8 cellular contexts compared by ENCODE assay signal in the genomic region with DNA sequence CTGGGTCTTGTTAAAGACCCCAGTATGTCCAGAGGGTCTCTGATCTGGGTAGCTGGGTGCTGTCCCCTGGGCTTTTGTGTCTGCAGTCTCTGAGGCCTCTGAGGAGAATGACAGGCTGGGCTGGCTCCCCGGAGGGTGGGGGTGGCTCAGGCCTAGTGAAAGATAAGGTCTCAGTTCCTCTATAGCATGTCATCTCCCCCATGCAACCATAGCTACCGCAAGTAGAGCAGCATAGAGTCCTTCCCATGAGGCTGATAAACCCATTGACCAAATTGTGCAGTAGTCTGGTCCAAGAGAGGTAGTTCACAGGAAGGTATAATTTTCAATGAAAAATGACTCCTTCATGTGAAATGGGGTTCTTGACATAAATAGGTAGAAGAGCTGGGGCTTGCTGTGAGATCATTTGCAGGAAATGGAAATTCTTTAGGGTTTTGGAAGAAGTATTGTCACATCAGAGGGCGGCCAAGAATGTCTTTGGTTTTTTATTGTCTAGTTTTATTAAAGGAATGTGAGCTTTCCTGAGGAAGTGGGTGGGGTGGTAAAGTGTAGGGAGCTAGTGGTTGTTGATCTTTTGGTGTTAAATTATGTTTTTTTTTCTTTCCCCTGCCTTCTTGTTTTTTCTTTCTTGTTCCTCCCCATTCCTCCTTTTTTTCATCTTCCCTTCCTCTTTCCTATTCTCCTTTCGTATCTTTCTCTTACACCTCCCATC. TPM values are rescaled to one million over a fixed set of nuclear protein-coding genes. Genes with fewer than 3 reads are reported as not detected.
DNase-seq lines count a peak whose midpoint lies in the region; ATAC-seq and TF ChIP-seq lines count a peak whose summit lies in the region.

No MANE protein-coding gene starts in this region.

- intact Hi-C loops in tibial artery (cut with DNase I; ENCODE audit: low total_unique reads), result no loop called here

- H3K4me2 ChIP-seq in trophoblast cell (ENCODE audit: low read length), result no peak overlapping the region

- H2AFZ ChIP-seq in trophoblast cell (ENCODE audit: insufficient read depth, low read length, poor library complexity), result no peak overlapping the region

- DNase-seq in activated gamma-delta T cell treated with Interleukin-2 at 50 U/mL for 16 hours, result peak; percentile 30
- DNase-seq in activated gamma-delta T cell (lab: John Stamatoyannopoulos, UW), result no peak
- peak; percentile 78 for DNase-seq in activated CD4-positive, alpha-beta T cell treated with anti-CD3 and anti-CD28 coated beads for 48 hours
- no peak for DNase-seq in tibial artery
- DNase-seq in MG63, result no peak
- no peak for DNase-seq in trophoblast cell

- H4K8ac ChIP-seq in trophoblast cell (ENCODE audit: low read depth, low read length), result no peak overlapping the region

- H3K4me1 ChIP-seq in iPS-20b (ENCODE audit: insufficient read depth, low read length) (no peaks in the 10 kb centered on the region), tibial artery (peaks cover 0 to 50% (median 17%) of the 10 kb centered on the region in 4 donors), trophoblast cell (ENCODE audit: control insufficient read depth in 1 of 2, insufficient read depth in 2 of 2, low read length in 2 of 2) (peaks cover 5 to 6% of the 10 kb centered on the region in 2 experiments)

- H3K27ac ChIP-seq in iPS-20b (ENCODE audit: low read length) (no peak overlapping the region), tibial artery (peak overlapping the region; percentile 74 to 80), trophoblast cell (ENCODE audit: low read depth, low read length) (no peak overlapping the region)

- H3K18ac ChIP-seq in trophoblast cell (ENCODE audit: low read length), result no peak overlapping the region

- H3K79me2 ChIP-seq in trophoblast cell (ENCODE audit: control insufficient read depth, insufficient read depth, low read length, poor library complexity), result no peaks in the 10 kb centered on the region

- H3K23ac ChIP-seq in trophoblast cell (ENCODE audit: low read length), result no peak overlapping the region

- TF ChIP-seq CTCF in tibial artery (IDR thresholded peaks at IDR 0.05), result no peak

- H3K9me3 ChIP-seq in iPS-20b (ENCODE audit: insufficient read depth, low read depth, low read length) (no peaks in the 10 kb centered on the region), tibial artery (no peaks in the 10 kb centered on the region), MG63 (no peaks in the 10 kb centered on the region), trophoblast cell (ENCODE audit: insufficient read depth, low read depth, low read length) (no peaks in the 10 kb centered on the region)

- H3K9ac ChIP-seq in iPS-20b (ENCODE audit: low read depth, low read length) (peak overlapping the region; percentile 13; the same call in 1 of the 2 replicates), trophoblast cell (ENCODE audit: low read length) (no peak overlapping the region)

- no peak overlapping the region for H2AK5ac ChIP-seq in trophoblast cell (ENCODE audit: low read length)

- peak; percentile 59 for ATAC-seq in HG03097 (IDR thresholded peaks at IDR 0.05; ENCODE audit: low FRiP score, unreplicated experiment)

- no peak overlapping the region for H4K91ac ChIP-seq in trophoblast cell (ENCODE audit: low read depth, low read length)

- H4K12ac ChIP-seq in trophoblast cell (ENCODE audit: low read depth, low read length), result no peak overlapping the region

- no peak overlapping the region for H3K4ac ChIP-seq in trophoblast cell (ENCODE audit: low read depth, low read length)

- 100% methylated on average over 1 of the region's 4 CpGs for WGBS in trophoblast cell (ENCODE audit: extremely low coverage, insufficient coverage, insufficient read length)

- H3K79me1 ChIP-seq in trophoblast cell (ENCODE audit: low read length), result no peaks in the 10 kb centered on the region

- H2BK12ac ChIP-seq in trophoblast cell (ENCODE audit: low read length), result no peak overlapping the region

- no peak overlapping the region for H2BK5ac ChIP-seq in trophoblast cell (ENCODE audit: low read depth, low read length, poor library complexity)

- H3K36me3 ChIP-seq in iPS-20b (ENCODE audit: insufficient read depth, low read depth, low read length) (peaks cover 58% of the 10 kb centered on the region), tibial artery (peaks cover 24 to 45% (median 31%) of the 10 kb centered on the region in 3 donors), MG63 (peaks cover 16% of the 10 kb centered on the region), trophoblast cell (ENCODE audit: control insufficient read depth in 1 of 2, insufficient read depth in 2 of 2, low read length in 2 of 2) (peaks cover 35 to 62% of the 10 kb centered on the region in 2 experiments)

- no peak overlapping the region for H3K4me3 ChIP-seq in iPS-20b (ENCODE audit: low read length)
- H3K4me3 ChIP-seq in tibial artery, result no peak overlapping the region
- no peak overlapping the region for H3K4me3 ChIP-seq in MG63
- H3K4me3 ChIP-seq in trophoblast cell (ENCODE audit: low read depth, low read length), result no peak overlapping the region

- H3K14ac ChIP-seq in trophoblast cell (ENCODE audit: low read length), result no peak overlapping the region

- no peak overlapping the region for H2BK120ac ChIP-seq in trophoblast cell (ENCODE audit: insufficient read depth, low read length, poor library complexity)

- H3K27me3 ChIP-seq in iPS-20b (ENCODE audit: insufficient read depth, low read length), result no peaks in the 10 kb centered on the region
- H3K27me3 ChIP-seq in tibial artery, result no peaks in the 10 kb centered on the region
- H3K27me3 ChIP-seq in MG63, result no peaks in the 10 kb centered on the region
- H3K27me3 ChIP-seq in trophoblast cell (ENCODE audit: insufficient read depth, low read length), result no peaks in the 10 kb centered on the region

RNA-seq across cellular contexts. Expression of gene SLC7A6OS, which starts 21.0 kb away (rescaled TPM):
- total RNA-seq in MG63 (2014; rRNA removed; shearing (Covaris generic); ENCODE audit: low replicate concordance), result 5.5 and 5.7 TPM in 2 replicates
- polyA plus RNA-seq in trophoblast cell (2013), result 8.8 and 9.9 TPM in 2 replicates

RNA-seq across cellular contexts. Expression of gene PRMT7, which starts 21.0 kb away (rescaled TPM):
- total RNA-seq in MG63 (2014; rRNA removed; shearing (Covaris generic); ENCODE audit: low replicate concordance), result 42.5 and 81.1 TPM in 2 replicates
- polyA plus RNA-seq in trophoblast cell (2013), result 32.7 and 33.3 TPM in 2 replicates

RNA-seq across cellular contexts. Expression of gene SLC7A6, which starts 25.4 kb away (rescaled TPM):
- 3.9 and 6.5 TPM in 2 replicates for total RNA-seq in MG63 (2014; rRNA removed; shearing (Covaris generic); ENCODE audit: low replicate concordance)
- 65.1 and 75.5 TPM in 2 replicates for polyA plus RNA-seq in trophoblast cell (2013)

RNA-seq across cellular contexts. Expression of gene PLA2G15, which starts 44.6 kb away (rescaled TPM):
- total RNA-seq in MG63 (2014; rRNA removed; shearing (Covaris generic); ENCODE audit: low replicate concordance), result 10.4 and 13.7 TPM in 2 replicates
- 22.1 and 24.6 TPM in 2 replicates for polyA plus RNA-seq in trophoblast cell (2013)

RNA-seq across cellular contexts. Expression of gene ESRP2, which starts 53.8 kb away (rescaled TPM):
- 0.36 TPM in 1 of 2 replicates, not detected in the other for total RNA-seq in MG63 (2014; rRNA removed; shearing (Covaris generic); ENCODE audit: low replicate concordance)
- polyA plus RNA-seq in trophoblast cell (2013), result 30.4 and 31.7 TPM in 2 replicates

Comparison
In these comparisons a context has a peak if more than half of its experiments do, and no peak if none do; other contexts are left out.
1. DNase-seq: peak in activated gamma-delta T cell treated with Interleukin-2 at 50 U/mL for 16 hours (single experiment) and activated CD4-positive, alpha-beta T cell treated with anti-CD3 and anti-CD28 coated beads for 48 hours (single experiment); none in activated gamma-delta T cell (single experiment), tibial artery (0 of 2), MG63 (single experiment) and trophoblast cell (0 of 2).
2. H3K27ac ChIP-seq: peak in tibial artery (2 of 2); none in iPS-20b (single experiment) and trophoblast cell (single experiment).